33 cellular contexts compared by ENCODE assay signal in the genomic region with DNA sequence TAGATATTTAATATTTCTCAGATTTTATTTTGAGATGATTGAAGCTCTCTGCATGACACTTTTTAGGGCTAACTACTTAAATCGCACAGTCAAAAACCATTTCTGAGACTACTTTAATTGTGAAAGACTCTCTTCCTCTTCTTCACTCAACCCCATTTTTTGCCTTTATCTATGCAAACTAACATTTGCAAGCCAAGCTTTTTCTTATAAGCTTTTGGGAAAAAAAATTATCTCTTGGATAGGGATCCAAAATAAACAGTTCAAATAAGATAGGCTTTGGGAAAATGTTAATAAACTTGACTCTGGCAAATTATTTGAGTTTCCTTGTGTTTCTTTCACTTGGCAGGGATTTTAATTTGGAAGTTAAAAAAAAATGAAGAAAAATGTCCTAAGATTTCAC. TPM values are rescaled to one million over a fixed set of nuclear protein-coding genes. Genes with fewer than 3 reads are reported as not detected.
"Had no signal": no experiment of that assay in that cellular context is flagged by ENCODE, and none has a peak within 500 bp of the region (broad histone marks: within the 10 kb centered on the region; RNA-seq: fewer than 3 reads in every experiment).

No MANE protein-coding gene starts in this region.

- H3K27me3 ChIP-seq: body of pancreas, colonic mucosa, gastroesophageal sphincter, sigmoid colon, thyroid gland, upper lobe of left lung had no signal

- H3K4me1 ChIP-seq: colonic mucosa, thyroid gland, upper lobe of left lung had no signal

- H3K4me3 Mint-ChIP-seq: activated CD4-positive, alpha-beta memory T cell treated with anti-CD3 and anti-CD28 coated beads for 36 hours; activated CD4-positive, alpha-beta T cell treated with anti-CD3 and anti-CD28 coated beads, Interleukin-2, amount 10 ng/mL, durations not matched to agents 24 days and 14 days; activated naive CD4-positive, alpha-beta T cell treated with anti-CD3 and anti-CD28 coated beads, Interleukin-2, amount 50 U/mL, for 24 hours; activated naive CD8-positive, alpha-beta T cell treated with anti-CD3 and anti-CD28 coated beads, Interleukin-2, amount 50 U/mL, for 24 hours; activated T-helper 17 cell treated with anti-CD3 and anti-CD28 coated beads, Interleukin-2, amount 50 U/mL, for 72 hours; natural killer cell treated with Interleukin-12 subunit alpha and Interleukin-12 subunit beta and Interleukin-15 and Interleukin-18, amount 100 ng/mL, for 72 hours; stimulated activated memory B cell treated with anti-CD40 and anti-IgM and Interleukin-4, amounts not matched to agents 10 μg/mL and 1 μg/mL and 100 μg/mL, for 72 hours; stimulated activated naive CD8-positive, alpha-beta T cell treated with anti-CD3 and anti-CD28 coated beads, Interleukin-15, amount 100 ng/mL, for 72 hours; T-helper 17 cell had no signal

- H3K9me3 ChIP-seq: body of pancreas, colonic mucosa, gastroesophageal sphincter, mucosa of descending colon, sigmoid colon, thyroid gland, upper lobe of left lung had no signal

- H3K27ac ChIP-seq: colonic mucosa, upper lobe of left lung, WERI-Rb-1 had no signal

- DNase-seq: activated CD4-positive, alpha-beta memory T cell treated with anti-CD3 and anti-CD28 coated beads for 36 hours; activated CD4-positive, alpha-beta T cell treated with anti-CD3 and anti-CD28 coated beads, Interleukin-2, amount 10 ng/mL, durations not matched to agents 24 days and 14 days; activated CD8-positive, alpha-beta memory T cell treated with anti-CD3 and anti-CD28 coated beads, Interleukin-2, amount 50 U/mL, for 4 hours; activated gamma-delta T cell treated with Interleukin-2 at 50 U/mL for 16 hours; activated naive CD8-positive, alpha-beta T cell treated with anti-CD3 and anti-CD28 coated beads, Interleukin-2, amount 50 U/mL, for 24 hours; activated T-cell treated with anti-CD3 and anti-CD28 coated beads, Interleukin-2, amount 50 U/mL, for 1 hour; body of pancreas; cerebellar nuclear complex; colonic mucosa; effector CD8-positive, alpha-beta T cell; kidney glomerular epithelial cell; mesendoderm; mucosa of descending colon; sigmoid colon; small intestine; stimulated activated CD4-positive, alpha-beta T cell treated with anti-CD3 and anti-CD28 coated beads, Interleukin-1b, Interleukin-23, amount 100 ng/mL, for 48 hours; stimulated activated CD4-positive, alpha-beta T cell treated with anti-CD3 and anti-CD28 coated beads, Interleukin-4, amount 100 ng/mL, for 4 hours; stimulated activated CD8-positive, alpha-beta memory T cell treated with anti-CD3 and anti-CD28 coated beads, Interleukin-4, amount 100 ng/mL, for 48 hours; stimulated activated naive CD8-positive, alpha-beta T cell treated with anti-CD3 and anti-CD28 coated beads, Interleukin-15, amount 100 ng/mL, for 72 hours; T-helper 17 cell; T1000; thyroid gland; upper lobe of left lung; WERI-Rb-1 had no signal

- H3K36me3 ChIP-seq: colonic mucosa, gastroesophageal sphincter, sigmoid colon, thyroid gland, upper lobe of left lung, WERI-Rb-1 had no signal

- H3K4me3 ChIP-seq: body of pancreas, colonic mucosa, gastroesophageal sphincter, lung, mucosa of descending colon, sigmoid colon, thyroid gland, upper lobe of left lung had no signal

- H3K4me1 Mint-ChIP-seq: activated CD4-positive, alpha-beta T cell treated with anti-CD3 and anti-CD28 coated beads, Interleukin-2, amount 10 ng/mL, durations not matched to agents 24 days and 14 days; activated naive CD4-positive, alpha-beta T cell treated with anti-CD3 and anti-CD28 coated beads, Interleukin-2, amount 50 U/mL, for 24 hours; activated naive CD8-positive, alpha-beta T cell treated with anti-CD3 and anti-CD28 coated beads, Interleukin-2, amount 50 U/mL, for 24 hours; activated T-helper 17 cell treated with anti-CD3 and anti-CD28 coated beads, Interleukin-2, amount 50 U/mL, for 72 hours; stimulated activated memory B cell treated with anti-CD40 and anti-IgM and Interleukin-4, amounts not matched to agents 10 μg/mL and 1 μg/mL and 100 μg/mL, for 72 hours; stimulated activated naive CD8-positive, alpha-beta T cell treated with anti-CD3 and anti-CD28 coated beads, Interleukin-15, amount 100 ng/mL, for 72 hours; T-helper 17 cell had no signal

- H3K9me3 Mint-ChIP-seq: activated CD4-positive, alpha-beta memory T cell treated with anti-CD3 and anti-CD28 coated beads for 36 hours; activated CD4-positive, alpha-beta T cell treated with anti-CD3 and anti-CD28 coated beads, Interleukin-2, amount 10 ng/mL, durations not matched to agents 24 days and 14 days; activated naive CD4-positive, alpha-beta T cell treated with anti-CD3 and anti-CD28 coated beads, Interleukin-2, amount 50 U/mL, for 24 hours; activated naive CD8-positive, alpha-beta T cell treated with anti-CD3 and anti-CD28 coated beads, Interleukin-2, amount 50 U/mL, for 24 hours; activated T-helper 17 cell treated with anti-CD3 and anti-CD28 coated beads, Interleukin-2, amount 50 U/mL, for 72 hours; stimulated activated memory B cell treated with anti-CD40 and anti-IgM and Interleukin-4, amounts not matched to agents 10 μg/mL and 1 μg/mL and 100 μg/mL, for 72 hours had no signal

- ATAC-seq: activated CD4-positive, CD25-positive, alpha-beta regulatory T cell treated with anti-CD3 and anti-CD28 coated beads, Interleukin-2, amount 50 U/mL, for 24 hours; activated naive CD8-positive, alpha-beta T cell treated with anti-CD3 and anti-CD28 coated beads, Interleukin-2, amount 50 U/mL, for 24 hours; activated T-helper 17 cell treated with anti-CD3 and anti-CD28 coated beads, Interleukin-2, amount 50 U/mL, for 72 hours; body of pancreas; gastroesophageal sphincter; left lobe of liver; mucosa of descending colon; natural killer cell treated with Interleukin-12 subunit alpha and Interleukin-12 subunit beta and Interleukin-15 and Interleukin-18, amount 100 ng/mL, for 72 hours; stimulated activated memory B cell treated with anti-CD40 and anti-IgM and Interleukin-4, amounts not matched to agents 10 μg/mL and 1 μg/mL and 100 μg/mL, for 72 hours; stimulated activated naive CD8-positive, alpha-beta T cell treated with anti-CD3 and anti-CD28 coated beads, Interleukin-15, amount 100 ng/mL, for 72 hours; T-helper 17 cell had no signal

- H3K27me3 Mint-ChIP-seq: activated CD4-positive, alpha-beta T cell treated with anti-CD3 and anti-CD28 coated beads, Interleukin-2, amount 10 ng/mL, durations not matched to agents 24 days and 14 days; natural killer cell treated with Interleukin-12 subunit alpha and Interleukin-12 subunit beta and Interleukin-15 and Interleukin-18, amount 100 ng/mL, for 72 hours; stimulated activated memory B cell treated with anti-CD40 and anti-IgM and Interleukin-4, amounts not matched to agents 10 μg/mL and 1 μg/mL and 100 μg/mL, for 72 hours; T-helper 17 cell had no signal

- H3K27ac Mint-ChIP-seq: activated CD4-positive, alpha-beta memory T cell treated with anti-CD3 and anti-CD28 coated beads for 36 hours; activated CD4-positive, alpha-beta T cell treated with anti-CD3 and anti-CD28 coated beads, Interleukin-2, amount 10 ng/mL, durations not matched to agents 24 days and 14 days; activated naive CD4-positive, alpha-beta T cell treated with anti-CD3 and anti-CD28 coated beads, Interleukin-2, amount 50 U/mL, for 24 hours; activated naive CD8-positive, alpha-beta T cell treated with anti-CD3 and anti-CD28 coated beads, Interleukin-2, amount 50 U/mL, for 24 hours; activated T-helper 17 cell treated with anti-CD3 and anti-CD28 coated beads, Interleukin-2, amount 50 U/mL, for 72 hours; natural killer cell treated with Interleukin-12 subunit alpha and Interleukin-12 subunit beta and Interleukin-15 and Interleukin-18, amount 100 ng/mL, for 72 hours; stimulated activated memory B cell treated with anti-CD40 and anti-IgM and Interleukin-4, amounts not matched to agents 10 μg/mL and 1 μg/mL and 100 μg/mL, for 72 hours; stimulated activated naive CD8-positive, alpha-beta T cell treated with anti-CD3 and anti-CD28 coated beads, Interleukin-15, amount 100 ng/mL, for 72 hours; T-helper 17 cell had no signal

- H3K36me3 Mint-ChIP-seq: activated CD4-positive, alpha-beta memory T cell treated with anti-CD3 and anti-CD28 coated beads for 36 hours; activated naive CD4-positive, alpha-beta T cell treated with anti-CD3 and anti-CD28 coated beads, Interleukin-2, amount 50 U/mL, for 24 hours; natural killer cell treated with Interleukin-12 subunit alpha and Interleukin-12 subunit beta and Interleukin-15 and Interleukin-18, amount 100 ng/mL, for 72 hours; stimulated activated memory B cell treated with anti-CD40 and anti-IgM and Interleukin-4, amounts not matched to agents 10 μg/mL and 1 μg/mL and 100 μg/mL, for 72 hours had no signal

RNA-seq across cellular contexts. Expression of gene COL3A1, which starts 9.0 kb away (rescaled TPM):
- total RNA-seq: activated CD4-positive, alpha-beta memory T cell treated with anti-CD3 and anti-CD28 coated beads for 36 hours; activated CD4-positive, alpha-beta T cell treated with anti-CD3 and anti-CD28 coated beads, Interleukin-2, amount 10 ng/mL, durations not matched to agents 24 days and 14 days; dermis microvascular lymphatic vessel endothelial cell; natural killer cell treated with Interleukin-12 subunit alpha and Interleukin-12 subunit beta and Interleukin-15 and Interleukin-18, amount 100 ng/mL, for 72 hours had no signal
